In the genomic region with DNA sequence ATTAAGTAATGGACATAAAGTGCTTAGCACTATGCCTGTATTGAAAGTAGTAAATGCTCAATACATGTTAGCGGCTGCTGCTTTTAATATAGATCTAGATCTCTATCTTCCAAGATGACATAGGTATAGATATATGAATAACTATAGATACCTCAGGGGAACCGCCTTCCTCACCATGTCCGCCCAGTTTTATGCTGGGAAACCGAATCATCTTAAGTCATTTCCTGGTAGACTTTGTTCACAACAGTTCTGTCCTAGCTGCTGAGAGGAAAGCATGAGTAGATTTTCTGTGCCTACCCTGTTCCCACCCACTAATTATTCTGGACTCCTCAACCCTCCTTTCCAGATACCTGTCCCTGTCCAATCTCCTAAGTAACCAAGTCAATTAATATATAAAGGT, we compare ENCODE assay signal across 1 cellular context.
TF ChIP-seq lines count a peak whose summit lies in the region.

No MANE protein-coding gene starts in this region.

TF ChIP-seq in HepG2, 621 proteins besides CTCF, POLR2A, EP300 and RAD21 (continued from another document):
- TF ChIP-seq, protein P1, sequence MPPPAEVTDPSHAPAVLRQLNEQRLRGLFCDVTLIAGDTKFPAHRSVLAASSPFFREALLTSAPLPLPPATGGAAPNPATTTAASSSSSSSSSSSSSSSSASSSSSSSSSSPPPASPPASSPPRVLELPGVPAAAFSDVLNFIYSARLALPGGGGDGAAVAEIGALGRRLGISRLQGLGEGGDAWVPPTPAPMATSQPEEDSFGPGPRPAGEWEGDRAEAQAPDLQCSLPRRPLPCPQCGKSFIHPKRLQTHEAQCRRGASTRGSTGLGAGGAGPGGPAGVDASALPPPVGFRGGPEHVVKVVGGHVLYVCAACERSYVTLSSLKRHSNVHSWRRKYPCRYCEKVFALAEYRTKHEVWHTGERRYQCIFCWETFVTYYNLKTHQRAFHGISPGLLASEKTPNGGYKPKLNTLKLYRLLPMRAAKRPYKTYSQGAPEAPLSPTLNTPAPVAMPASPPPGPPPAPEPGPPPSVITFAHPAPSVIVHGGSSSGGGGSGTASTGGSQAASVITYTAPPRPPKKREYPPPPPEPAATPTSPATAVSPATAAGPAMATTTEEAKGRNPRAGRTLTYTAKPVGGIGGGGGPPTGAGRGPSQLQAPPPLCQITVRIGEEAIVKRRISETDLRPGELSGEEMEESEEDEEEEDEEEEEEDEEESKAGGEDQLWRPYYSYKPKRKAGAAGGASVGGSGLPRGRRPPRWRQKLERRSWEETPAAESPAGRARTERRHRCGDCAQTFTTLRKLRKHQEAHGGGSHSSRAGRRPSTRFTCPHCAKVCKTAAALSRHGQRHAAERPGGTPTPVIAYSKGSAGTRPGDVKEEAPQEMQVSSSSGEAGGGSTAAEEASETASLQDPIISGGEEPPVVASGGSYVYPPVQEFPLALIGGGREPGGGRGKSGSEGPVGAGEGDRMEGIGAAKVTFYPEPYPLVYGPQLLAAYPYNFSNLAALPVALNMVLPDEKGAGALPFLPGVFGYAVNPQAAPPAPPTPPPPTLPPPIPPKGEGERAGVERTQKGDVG (CRISPR knock-in tag; IDR thresholded peaks at IDR 0.05; ENCODE audit: borderline replicate concordance) = no peak
- TF ChIP-seq ZSCAN25 (CRISPR knock-in tag; IDR thresholded peaks at IDR 0.05) (no peak), SALL2 (CRISPR knock-in tag; IDR thresholded peaks at IDR 0.05) (no peak), STAT5B (CRISPR knock-in tag; IDR thresholded peaks at IDR 0.05) (no peak), ZNF441 (CRISPR knock-in tag; IDR thresholded peaks at IDR 0.05; ENCODE audit: borderline replicate concordance) (no peak), TEAD2 (CRISPR knock-in tag; IDR thresholded peaks at IDR 0.05) (no peak), ZNF496 (CRISPR knock-in tag; IDR thresholded peaks at IDR 0.05; ENCODE audit: insufficient replicate concordance) (no peak), FOXO1 (CRISPR knock-in tag; IDR thresholded peaks at IDR 0.05) (no peak), KLF15 (CRISPR knock-in tag; IDR thresholded peaks at IDR 0.05; ENCODE audit: borderline replicate concordance) (no peak), NFYB (CRISPR knock-in tag; IDR thresholded peaks at IDR 0.05) (no peak), GATA4 (IDR thresholded peaks at IDR 0.05; ENCODE audit: borderline replicate concordance, low read depth) (no peak)
- TF ChIP-seq, protein P2, sequence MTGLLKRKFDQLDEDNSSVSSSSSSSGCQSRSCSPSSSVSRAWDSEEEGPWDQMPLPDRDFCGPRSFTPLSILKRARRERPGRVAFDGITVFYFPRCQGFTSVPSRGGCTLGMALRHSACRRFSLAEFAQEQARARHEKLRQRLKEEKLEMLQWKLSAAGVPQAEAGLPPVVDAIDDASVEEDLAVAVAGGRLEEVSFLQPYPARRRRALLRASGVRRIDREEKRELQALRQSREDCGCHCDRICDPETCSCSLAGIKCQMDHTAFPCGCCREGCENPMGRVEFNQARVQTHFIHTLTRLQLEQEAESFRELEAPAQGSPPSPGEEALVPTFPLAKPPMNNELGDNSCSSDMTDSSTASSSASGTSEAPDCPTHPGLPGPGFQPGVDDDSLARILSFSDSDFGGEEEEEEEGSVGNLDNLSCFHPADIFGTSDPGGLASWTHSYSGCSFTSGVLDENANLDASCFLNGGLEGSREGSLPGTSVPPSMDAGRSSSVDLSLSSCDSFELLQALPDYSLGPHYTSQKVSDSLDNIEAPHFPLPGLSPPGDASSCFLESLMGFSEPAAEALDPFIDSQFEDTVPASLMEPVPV (CRISPR knock-in tag; IDR thresholded peaks at IDR 0.05) = no peak
- TF ChIP-seq, protein P3, sequence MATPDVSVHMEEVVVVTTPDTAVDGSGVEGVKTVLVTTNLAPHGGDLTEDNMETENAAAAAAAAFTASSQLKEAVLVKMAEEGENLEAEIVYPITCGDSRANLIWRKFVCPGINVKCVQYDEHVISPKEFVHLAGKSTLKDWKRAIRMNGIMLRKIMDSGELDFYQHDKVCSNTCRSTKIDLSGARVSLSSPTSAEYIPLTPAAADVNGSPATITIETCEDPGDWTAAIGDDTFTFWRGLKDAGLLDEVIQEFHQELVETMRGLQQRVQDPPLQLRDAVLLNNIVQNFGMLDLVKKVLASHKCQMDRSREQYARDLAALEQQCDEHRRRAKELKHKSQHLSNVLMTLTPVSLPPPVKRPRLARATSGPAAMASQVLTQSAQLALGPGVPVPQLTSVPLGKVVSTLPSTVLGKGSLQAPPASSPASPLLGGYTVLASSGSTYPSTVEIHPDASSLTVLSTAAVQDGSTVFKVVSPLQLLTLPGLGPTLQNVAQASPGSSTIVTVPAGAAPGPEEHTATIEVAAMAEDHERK (CRISPR knock-in tag; IDR thresholded peaks at IDR 0.05; ENCODE audit: low read depth) = no peak
